Comparison of ENCODE assay signal across 8 cellular contexts in genomic region chr1:119711804-119712341, GRCh38. TPM values are rescaled to one million over a fixed set of nuclear protein-coding genes. Genes with fewer than 3 reads are reported as not detected.
DNase-seq lines count a peak whose midpoint lies in the region; ATAC-seq, FAIRE-seq and TF ChIP-seq lines count a peak whose summit lies in the region.

PHGDH (plus strand) TSS chr1:119711934; CDS start chr1:119712023, 89 bp downstream.

- no peaks in the 10 kb centered on the region for H3K36me3 Mint-ChIP-seq in dendritic cell treated with granulocyte-macrophage colony-stimulating factor and Interleukin-4, amounts not matched to agents 40 ng/mL and 50 ng/mL, for 4 days (ENCODE audit: low read depth)

- H3K4me1 Mint-ChIP-seq in dendritic cell treated with granulocyte-macrophage colony-stimulating factor and Interleukin-4, amounts not matched to agents 40 ng/mL and 50 ng/mL, for 4 days (ENCODE audit: low read depth), result peaks cover 36% of the 10 kb centered on the region

- H3K9ac ChIP-seq in HepG2 (ENCODE audit: insufficient read depth, low read depth, low read length), result peak within 1 kb of the TSS; percentile 84

- H3K27ac ChIP-seq in VCaP (peak within 1 kb of the TSS; percentile 95), HepG2 (ENCODE audit: extremely low read length, insufficient read depth, low read length) (peak within 1 kb of the TSS; percentile 84)

- peaks cover 19% of the 10 kb centered on the region for H4K20me1 ChIP-seq in HepG2 (ENCODE audit: insufficient read depth, low read length)

- H3K4me1 ChIP-seq in HepG2 (ENCODE audit: insufficient read depth, low read length), result peaks cover 41% of the 10 kb centered on the region

- DNase-seq in GM10248 (ENCODE audit: extremely low spot score) (peak; percentile 73), NCI-H2029 (lab: John Stamatoyannopoulos, UW) (peak; percentile 65), HepG2 (ENCODE audit: low spot score) (peak; percentile 76), NCI-H187 treated with DMSO at 0.1 percent for 48 hours (lab: John Stamatoyannopoulos, UW) (no peak)
- DNase-seq in stimulated activated CD4-positive, alpha-beta T cell treated with anti-CD3 and anti-CD28 coated beads, Interleukin-2, amount 100 ng/mL, for 48 hours, result peak; percentile 39 to 48

- in situ Hi-C loops in HepG2 (cut with HindIII; ENCODE audit: extremely low pct_ligation_motif_present, low pct_unique_long_range_greater_than_20kb), result loop anchor here (10.0 kb wide), 1 partner anchor 57 kb away; no protein-coding TSS in a partner anchor

- peak within 1 kb of the TSS; percentile 78 for H3K4me3 Mint-ChIP-seq in dendritic cell treated with granulocyte-macrophage colony-stimulating factor and Interleukin-4, amounts not matched to agents 40 ng/mL and 50 ng/mL, for 4 days

- peaks cover 0 to 5% of the 10 kb centered on the region in 2 experiments; a peak in 2 of 5 replicates for H3K27me3 ChIP-seq in HepG2 (ENCODE audit: control insufficient read depth in 1 of 2, insufficient read depth in 2 of 2, low read length in 2 of 2)

- peak within 1 kb of the TSS; percentile 86 for H3K4me2 ChIP-seq in HepG2 (ENCODE audit: low read depth, low read length)

- H3K27me3 Mint-ChIP-seq in dendritic cell treated with granulocyte-macrophage colony-stimulating factor and Interleukin-4, amounts not matched to agents 40 ng/mL and 50 ng/mL, for 4 days, result peaks cover 26% of the 10 kb centered on the region

- TF ChIP-seq RAD21 in HepG2 (CRISPR knock-in tag; IDR thresholded peaks at IDR 0.05), result no peak

- no peaks in the 10 kb centered on the region for H3K9me3 Mint-ChIP-seq in dendritic cell treated with granulocyte-macrophage colony-stimulating factor and Interleukin-4, amounts not matched to agents 40 ng/mL and 50 ng/mL, for 4 days

- peaks cover 46% of the 10 kb centered on the region for H3K79me2 ChIP-seq in HepG2 (ENCODE audit: insufficient read depth, low read length)

- ATAC-seq in HG02759 (IDR thresholded peaks at IDR 0.05; ENCODE audit: unreplicated experiment), result peak; percentile 87
- peak; percentile 82 for ATAC-seq in HepG2

- TF ChIP-seq CTCF in GM10248 (IDR thresholded peaks at IDR 0.05; ENCODE audit: control extremely low read depth, extremely low read depth, low read depth, missing control alignments) (no peak), VCaP (conservative IDR thresholded peaks at IDR 0.05) (no peak), HepG2 (CRISPR knock-in tag; IDR thresholded peaks at IDR 0.05) (no peak)

- intact Hi-C loops in dendritic cell treated with granulocyte-macrophage colony-stimulating factor and Interleukin-4, amounts not matched to agents 40 ng/mL and 50 ng/mL, for 4 days (cut with micrococcal nuclease), result loop anchor here (10.0 kb wide), 1 partner anchor 63 kb away; no protein-coding TSS in a partner anchor
- intact Hi-C loops in HepG2 (cut with micrococcal nuclease; ENCODE audit: unreplicated experiment), result loop anchor here (2.0 to 5.0 kb wide), 2 partner anchors 80 to 99 kb away; no protein-coding TSS in a partner anchor

- TF ChIP-seq EP300 in HepG2 (IDR thresholded peaks at IDR 0.05; ENCODE audit: low read depth in 2 of 2, low read length in 2 of 2) (no peak), HepG2 (CRISPR knock-in tag; IDR thresholded peaks at IDR 0.05; ENCODE audit: borderline replicate concordance) (no peak)

- TSS peak; percentile 28 for BruUV-seq in HepG2 (replicated peaks; lab: Mats Ljungman, UMichigan)

- peak within 1 kb of the TSS; percentile 67 to 94 (median 90) for H3K4me3 ChIP-seq in HepG2 (replicated peaks in 1 of 3; ENCODE audit: insufficient read depth in 1 of 3, low read depth in 2 of 3, low read length in 3 of 3)

- CTCF ChIA-PET in GM10248 (lab: Yijun Ruan, JAX), result interaction anchor here (2.1 kb wide), 1 partner anchor 37 kb away, joined by 12 read pairs; no protein-coding TSS in a partner anchor
- CTCF ChIA-PET in HepG2 (lab: Yijun Ruan, JAX; ENCODE audit: low intra/inter-chr PET ratio, low total read pairs), result interaction anchor here (1.1 kb wide), 1 partner anchor 13 kb away, joined by 3 read pairs; no protein-coding TSS in a partner anchor

- H3K36me3 ChIP-seq in HepG2 (replicated peaks in 1 of 2; ENCODE audit: control insufficient read depth in 1 of 2, insufficient read depth in 2 of 2, low read length in 2 of 2), result no peaks in the 10 kb centered on the region

- peak; percentile 72 for FAIRE-seq in HepG2 (lab: Jason Lieb, UNC)

- H2AFZ ChIP-seq in HepG2 (ENCODE audit: low read length), result no peak within 1 kb of the TSS

- POLR2A ChIA-PET in GM10248 (lab: Yijun Ruan, JAX), result no interaction called here
- POLR2A ChIA-PET in HepG2 (lab: Yijun Ruan, JAX), result interaction anchor here (0.7 to 6.4 kb wide), 22 partner anchors 8 to 385 kb away, joined by 3 to 88 read pairs (median 4); partner anchors contain the start of genes HMGCS2 and ZNF697

- H3K9me3 ChIP-seq in HepG2 (ENCODE audit: low read length), result no peaks in the 10 kb centered on the region

- H3K27ac Mint-ChIP-seq in dendritic cell treated with granulocyte-macrophage colony-stimulating factor and Interleukin-4, amounts not matched to agents 40 ng/mL and 50 ng/mL, for 4 days, result peak within 1 kb of the TSS; percentile 47

- peak; percentile 94 to 96 for TF ChIP-seq POLR2A in HepG2 (IDR thresholded peaks at IDR 0.05; ENCODE audit: insufficient read depth in 1 of 2, low read depth in 2 of 2, low read length in 2 of 2)

- WGBS in HepG2 (ENCODE audit: low lambda C conversion rate), result 1% methylated on average over 27 of the region's 27 CpGs

TF ChIP-seq in HepG2, 621 proteins besides CTCF, POLR2A, EP300 and RAD21 (continues in another document):
- TF ChIP-seq ZSCAN30 (CRISPR knock-in tag; IDR thresholded peaks at IDR 0.05) (0 out of 2 replicates have a peak, but pooled peaks have one; percentile 82), ZNF674 (CRISPR knock-in tag; IDR thresholded peaks at IDR 0.05; ENCODE audit: low read depth) (no peak), ZNF549 (CRISPR knock-in tag; IDR thresholded peaks at IDR 0.05) (no peak), CEBPB (IDR thresholded peaks at IDR 0.05; ENCODE audit: borderline replicate concordance, low read depth, low read length) (peak; percentile 62; the same call in 1 of the 2 replicates), ZEB1 (IDR thresholded peaks at IDR 0.05; ENCODE audit: insufficient replicate concordance, low read depth) (peak; percentile 5), ZFP36L1 (CRISPR knock-in tag; IDR thresholded peaks at IDR 0.05) (0 out of 2 replicates have a peak, but pooled peaks have one; percentile 29), AGO2 (optimal IDR thresholded peaks at IDR 0.05; ENCODE audit: low read depth, low read length) (no peak), ZNF383 (CRISPR knock-in tag; IDR thresholded peaks at IDR 0.05; ENCODE audit: borderline replicate concordance) (no peak), KAT8 (CRISPR knock-in tag; IDR thresholded peaks at IDR 0.05) (0 out of 2 replicates have a peak, but pooled peaks have one; percentile 47), ZNF605 (CRISPR knock-in tag; IDR thresholded peaks at IDR 0.05) (no peak), MXD3 (CRISPR knock-in tag; IDR thresholded peaks at IDR 0.05) (0 out of 2 replicates have a peak, but pooled peaks have one; percentile 12), ZSCAN22 (CRISPR knock-in tag; IDR thresholded peaks at IDR 0.05) (no peak), POLR2G (IDR thresholded peaks at IDR 0.05; ENCODE audit: low read depth, low read length) (peak; percentile 94)
- TF ChIP-seq, protein P1, sequence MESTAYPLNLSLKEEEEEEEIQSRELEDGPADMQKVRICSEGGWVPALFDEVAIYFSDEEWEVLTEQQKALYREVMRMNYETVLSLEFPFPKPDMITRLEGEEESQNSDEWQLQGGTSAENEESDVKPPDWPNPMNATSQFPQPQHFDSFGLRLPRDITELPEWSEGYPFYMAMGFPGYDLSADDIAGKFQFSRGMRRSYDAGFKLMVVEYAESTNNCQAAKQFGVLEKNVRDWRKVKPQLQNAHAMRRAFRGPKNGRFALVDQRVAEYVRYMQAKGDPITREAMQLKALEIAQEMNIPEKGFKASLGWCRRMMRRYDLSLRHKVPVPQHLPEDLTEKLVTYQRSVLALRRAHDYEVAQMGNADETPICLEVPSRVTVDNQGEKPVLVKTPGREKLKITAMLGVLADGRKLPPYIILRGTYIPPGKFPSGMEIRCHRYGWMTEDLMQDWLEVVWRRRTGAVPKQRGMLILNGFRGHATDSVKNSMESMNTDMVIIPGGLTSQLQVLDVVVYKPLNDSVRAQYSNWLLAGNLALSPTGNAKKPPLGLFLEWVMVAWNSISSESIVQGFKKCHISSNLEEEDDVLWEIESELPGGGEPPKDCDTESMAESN (CRISPR knock-in tag; conservative IDR thresholded peaks at IDR 0.05), result peak; percentile 65; the same call in 1 of the 2 replicates

RNA-seq across cellular contexts. Expression of gene PHGDH, which starts in this region (rescaled TPM):
- 133 and 163 TPM in 2 replicates for total RNA-seq in HepG2 (2016; rRNA removed; fragmentation: Illumina TruSeq; extraction: Trizol)
- total RNA-seq in HepG2 (2016; cell fraction: cytosol; rRNA removed; fragmentation: Illumina TruSeq; extraction: Trizol; ENCODE audit: low read depth), result 21.0 and 24.9 TPM in 2 replicates
- 129 and 150 TPM in 2 replicates for total RNA-seq in HepG2 (2016; cell fraction: insoluble cytoplasmic fraction; rRNA removed; fragmentation: Illumina TruSeq; extraction: Trizol)
- total RNA-seq in HepG2 (2016; cell fraction: membrane; rRNA removed; fragmentation: Illumina TruSeq; extraction: Trizol), result 39.4 and 42.4 TPM in 2 replicates
- total RNA-seq in HepG2 (2016; cell fraction: nucleus; rRNA removed; fragmentation: Illumina TruSeq; extraction: Trizol), result 97.4 and 99.8 TPM in 2 replicates
- 95.8 and 115 TPM in 2 replicates for polyA plus RNA-seq in HepG2 (2011; rRNA removed)
- 75.7 and 106 TPM in 2 replicates for polyA plus RNA-seq in HepG2 (2011; cell fraction: cytosol; rRNA removed)
- 121 and 144 TPM in 2 replicates for polyA plus RNA-seq in HepG2 (2011; cell fraction: nucleus; rRNA removed)
- polyA plus RNA-seq in HepG2 (2012), result 256 and 310 TPM in 2 replicates
- polyA plus RNA-seq in HepG2 (2016; cell fraction: cytosol; fragmentation: Illumina TruSeq; extraction: Trizol; ENCODE audit: low read depth), result 30.4 and 30.8 TPM in 2 replicates
- polyA plus RNA-seq in HepG2 (2016; cell fraction: insoluble cytoplasmic fraction; fragmentation: Illumina TruSeq; extraction: Trizol; ENCODE audit: low read depth), result 194 and 210 TPM in 2 replicates
- polyA plus RNA-seq in HepG2 (2016; cell fraction: membrane; fragmentation: Illumina TruSeq; extraction: Trizol; ENCODE audit: low read depth), result 33.7 and 34.4 TPM in 2 replicates
- polyA plus RNA-seq in HepG2 (2016; cell fraction: nucleus; fragmentation: Illumina TruSeq; extraction: Trizol; ENCODE audit: insufficient read depth, low read depth), result 169 and 170 TPM in 2 replicates
- 247 and 513 TPM in 2 replicates for polyA minus RNA-seq in HepG2 (2011; rRNA and poly(A)+ RNA removed; ENCODE audit: low replicate concordance)
- 80.2 and 88.3 TPM in 2 replicates for polyA minus RNA-seq in HepG2 (2011; cell fraction: cytosol; rRNA and poly(A)+ RNA removed)
- 109 and 121 TPM in 2 replicates for polyA minus RNA-seq in HepG2 (2011; cell fraction: nucleus; rRNA and poly(A)+ RNA removed)
